Comparison of ENCODE assay signal across 26 cellular contexts in genomic region chr5:66929995-66930394, GRCh38.
"Had no signal": no experiment of that assay in that cellular context is flagged by ENCODE, and none has a peak within 500 bp of the region (broad histone marks: within the 10 kb centered on the region; RNA-seq: fewer than 3 reads in every experiment).

No MANE protein-coding gene starts in this region.

- H3K27ac ChIP-seq: ascending aorta, body of pancreas, KMS-11 had no signal

- H3K9ac ChIP-seq: KMS-11 had no signal

- H3K9me3 ChIP-seq: ascending aorta, body of pancreas, MG63 had no signal

- DNase-seq: activated CD4-positive, alpha-beta memory T cell treated with anti-CD3 and anti-CD28 coated beads for 36 hours; activated CD4-positive, alpha-beta T cell treated with anti-CD3 and anti-CD28 coated beads, Interleukin-2, amount 10 ng/mL, durations not matched to agents 7 days and 5 days; activated CD8-positive, alpha-beta memory T cell treated with anti-CD3 and anti-CD28 coated beads for 24 hours; activated effector memory CD4-positive, alpha-beta T cell treated with anti-CD3 and anti-CD28 coated beads, Interleukin-2, amount 50 U/mL, for 16 hours; activated naive CD4-positive, alpha-beta T cell treated with Interleukin-2 at 50 U/mL for 16 hours; activated naive CD8-positive, alpha-beta T cell treated with anti-CD3 and anti-CD28 coated beads, Interleukin-2, amount 50 U/mL, for 24 hours; activated T-cell treated with anti-CD3 and anti-CD28 coated beads, Interleukin-2, amount 50 U/mL, for 4 hours; amniotic stem cell; body of pancreas; central memory CD4-positive, alpha-beta T cell; MG63; NCI-H1092 treated with DMSO at 0.1 percent for 48 hours; NCI-H1417 treated with DMSO at 0.1 percent for 48 hours; NCI-H1694; NCI-H2029; NCI-H345; NCI-H510A; NCI-H526 treated with DMSO at 0.1 percent for 48 hours; NCI-H82; SIG-M5; T-helper 17 cell; T1000 had no signal

- H3K9me3 Mint-ChIP-seq: activated CD4-positive, alpha-beta memory T cell treated with anti-CD3 and anti-CD28 coated beads for 36 hours; activated CD4-positive, alpha-beta T cell treated with anti-CD3 and anti-CD28 coated beads, Interleukin-2, amount 10 ng/mL, durations not matched to agents 7 days and 5 days; activated naive CD4-positive, alpha-beta T cell treated with anti-CD3 and anti-CD28 coated beads, Interleukin-2, amount 50 U/mL, for 72 hours; activated naive CD8-positive, alpha-beta T cell treated with anti-CD3 and anti-CD28 coated beads, Interleukin-2, amount 50 U/mL, for 24 hours; activated T-cell treated with anti-CD3 and anti-CD28 coated beads, Interleukin-2, amount 50 U/mL, for 4 hours; WTC11 had no signal

- ATAC-seq: activated naive CD4-positive, alpha-beta T cell treated with anti-CD3 and anti-CD28 coated beads, Interleukin-2, amount 50 U/mL, for 72 hours; activated naive CD8-positive, alpha-beta T cell treated with anti-CD3 and anti-CD28 coated beads, Interleukin-2, amount 50 U/mL, for 24 hours; activated T-cell treated with anti-CD3 and anti-CD28 coated beads, Interleukin-2, amount 50 U/mL, for 4 hours; body of pancreas; T-helper 17 cell; WTC11 had no signal

- H3K4me3 ChIP-seq: ascending aorta, body of pancreas, MG63 had no signal

- H3K36me3 Mint-ChIP-seq: activated CD4-positive, alpha-beta memory T cell treated with anti-CD3 and anti-CD28 coated beads for 36 hours; activated naive CD4-positive, alpha-beta T cell treated with anti-CD3 and anti-CD28 coated beads, Interleukin-2, amount 50 U/mL, for 72 hours; WTC11 had no signal

- H3K36me3 ChIP-seq: ascending aorta, MG63 had no signal

- H3K27me3 ChIP-seq: ascending aorta, body of pancreas, MG63 had no signal

- H3K4me1 Mint-ChIP-seq: activated CD4-positive, alpha-beta T cell treated with anti-CD3 and anti-CD28 coated beads, Interleukin-2, amount 10 ng/mL, durations not matched to agents 7 days and 5 days; activated naive CD8-positive, alpha-beta T cell treated with anti-CD3 and anti-CD28 coated beads, Interleukin-2, amount 50 U/mL, for 24 hours had no signal

- H3K27ac Mint-ChIP-seq: activated CD4-positive, alpha-beta memory T cell treated with anti-CD3 and anti-CD28 coated beads for 36 hours; activated CD4-positive, alpha-beta T cell treated with anti-CD3 and anti-CD28 coated beads, Interleukin-2, amount 10 ng/mL, durations not matched to agents 7 days and 5 days; activated naive CD4-positive, alpha-beta T cell treated with anti-CD3 and anti-CD28 coated beads, Interleukin-2, amount 50 U/mL, for 72 hours; activated naive CD8-positive, alpha-beta T cell treated with anti-CD3 and anti-CD28 coated beads, Interleukin-2, amount 50 U/mL, for 24 hours; T-helper 17 cell; WTC11 had no signal

- H3K4me3 Mint-ChIP-seq: activated CD4-positive, alpha-beta memory T cell treated with anti-CD3 and anti-CD28 coated beads for 36 hours; activated CD4-positive, alpha-beta T cell treated with anti-CD3 and anti-CD28 coated beads, Interleukin-2, amount 10 ng/mL, durations not matched to agents 7 days and 5 days; activated naive CD8-positive, alpha-beta T cell treated with anti-CD3 and anti-CD28 coated beads, Interleukin-2, amount 50 U/mL, for 24 hours; activated T-cell treated with anti-CD3 and anti-CD28 coated beads, Interleukin-2, amount 50 U/mL, for 4 hours; T-helper 17 cell; WTC11 had no signal

- H3K4me2 ChIP-seq: KMS-11 had no signal

- H3K4me1 ChIP-seq: ascending aorta, body of pancreas had no signal
